8 cellular contexts compared by ENCODE assay signal in the genomic region with DNA sequence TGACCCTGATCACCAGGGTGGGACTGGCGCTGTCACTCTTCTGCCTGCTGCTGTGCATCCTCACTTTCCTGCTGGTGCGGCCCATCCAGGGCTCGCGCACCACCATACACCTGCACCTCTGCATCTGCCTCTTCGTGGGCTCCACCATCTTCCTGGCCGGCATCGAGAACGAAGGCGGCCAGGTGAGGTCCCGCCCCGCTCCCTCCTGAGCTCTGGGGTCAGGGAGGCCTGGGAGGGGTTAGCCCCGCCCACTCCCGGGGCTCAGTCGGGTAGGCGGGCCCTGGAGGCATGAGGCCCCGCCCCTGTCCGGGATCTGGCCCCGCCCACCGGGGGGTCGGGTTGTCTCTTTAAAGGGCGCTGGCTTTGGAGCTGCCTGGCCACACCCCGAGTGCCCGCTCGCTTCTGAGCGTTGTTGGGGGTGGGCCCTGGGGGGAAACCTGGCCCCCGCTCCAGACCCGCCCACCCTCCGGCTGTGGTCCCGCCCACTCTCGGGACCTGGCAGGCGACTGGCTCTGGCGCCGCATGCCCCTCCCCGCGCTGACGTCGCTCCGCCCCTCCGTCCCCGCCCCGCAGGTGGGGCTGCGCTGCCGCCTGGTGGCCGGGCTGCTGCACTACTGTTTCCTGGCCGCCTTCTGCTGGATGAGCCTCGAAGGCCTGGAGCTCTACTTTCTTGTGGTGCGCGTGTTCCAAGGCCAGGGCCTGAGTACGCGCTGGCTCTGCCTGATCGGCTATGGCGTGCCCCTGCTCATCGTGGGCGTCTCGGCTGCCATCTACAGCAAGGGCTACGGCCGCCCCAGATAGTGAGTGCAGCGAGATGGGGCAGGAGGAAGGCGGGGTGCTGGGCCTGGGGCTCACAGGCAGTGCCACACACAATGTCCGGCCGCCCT. TPM values are rescaled to one million over a fixed set of nuclear protein-coding genes. Genes with fewer than 3 reads are reported as not detected.
DNase-seq lines count a peak whose midpoint lies in the region; ATAC-seq and TF ChIP-seq lines count a peak whose summit lies in the region.

No MANE protein-coding gene starts in this region.

- no peaks in the 10 kb centered on the region for H3K27me3 ChIP-seq in CD8-positive, alpha-beta T cell (ENCODE audit: insufficient read depth, low read length)

- peaks cover 84% of the 10 kb centered on the region for H3K36me3 ChIP-seq in CD8-positive, alpha-beta T cell (ENCODE audit: insufficient read depth, low read length)

- no peaks in the 10 kb centered on the region for H3K9me3 ChIP-seq in CD8-positive, alpha-beta T cell (ENCODE audit: low read length)

- intact Hi-C loops in CD8-positive, alpha-beta T cell (cut with DNase I, micrococcal nuclease): loop anchor here (1.0 to 2.0 kb wide), 7 partner anchors 23 to 525 kb away; a partner anchor contains a TSS

- peaks cover 37% of the 10 kb centered on the region for H3K4me1 ChIP-seq in CD8-positive, alpha-beta T cell (ENCODE audit: insufficient read depth, low read length)

- TF ChIP-seq CTCF in CD8-positive, alpha-beta T cell (IDR thresholded peaks at IDR 0.05): peak; percentile 91
- TF ChIP-seq CTCF in GM20000 (IDR thresholded peaks at IDR 0.05; ENCODE audit: extremely low read depth, missing control alignments) (peak; percentile 81), RWPE1 (conservative IDR thresholded peaks at IDR 0.05; ENCODE audit: low read depth) (peak; percentile 97), fibroblast of villous mesenchyme (IDR thresholded peaks at IDR 0.05; ENCODE audit: insufficient read depth, low read depth, low read length) (peak; percentile 60), neural crest cell (conservative IDR thresholded peaks at IDR 0.05) (peak; percentile 98)

- peak overlapping the region; percentile 19 for H3K27ac ChIP-seq in CD8-positive, alpha-beta T cell (ENCODE audit: low read depth, low read length)
- peak overlapping the region; percentile 70 for H3K27ac ChIP-seq in RWPE1

- CTCF ChIA-PET in CD8-positive, alpha-beta T cell (lab: Charles Lee): interaction anchor here (0.6 to 14.6 kb wide), 30 partner anchors 9 to 611 kb away, joined by 3 to 218 read pairs (median 6); a partner anchor contains a TSS
- CTCF ChIA-PET in RWPE1 (lab: Yijun Ruan, JAX): interaction anchor here (0.6 to 2.2 kb wide), 13 partner anchors 9 to 989 kb away, joined by 3 to 8 read pairs (median 3); no protein-coding TSS in a partner anchor

- ATAC-seq in CD8-positive, alpha-beta T cell: peak; percentile 83
- peak; percentile 70 for ATAC-seq in stimulated activated naive CD8-positive, alpha-beta T cell treated with anti-CD3 and anti-CD28 coated beads, Interleukin-15, amount 100 ng/mL, for 72 hours

- peaks cover 88% of the 10 kb centered on the region for H3K36me3 Mint-ChIP-seq in CD8-positive, alpha-beta T cell
- H3K36me3 Mint-ChIP-seq in neural crest cell (ENCODE audit: low read depth): peaks cover 2% of the 10 kb centered on the region

- no peak overlapping the region for H3K4me3 ChIP-seq in CD8-positive, alpha-beta T cell (ENCODE audit: low read depth, low read length)
- no peak overlapping the region for H3K4me3 ChIP-seq in fibroblast of villous mesenchyme (ENCODE audit: low read depth, low read length)

- TF ChIP-seq EP300 in Ishikawa (IDR thresholded peaks at IDR 0.05; ENCODE audit: borderline replicate concordance): no peak

- H3K9me3 Mint-ChIP-seq in CD8-positive, alpha-beta T cell: no peaks in the 10 kb centered on the region
- H3K9me3 Mint-ChIP-seq in neural crest cell: no peaks in the 10 kb centered on the region
- peaks cover 0 to 5% of the 10 kb centered on the region in 2 donors for H3K9me3 Mint-ChIP-seq in stimulated activated naive CD8-positive, alpha-beta T cell treated with anti-CD3 and anti-CD28 coated beads, Interleukin-15, amount 100 ng/mL, for 72 hours

- POLR2A ChIA-PET in CD8-positive, alpha-beta T cell (lab: Charles Lee): interaction anchor here (0.7 to 3.8 kb wide), 14 partner anchors 10 to 67 kb away, joined by 3 to 15 read pairs (median 4); a partner anchor contains a TSS
- POLR2A ChIA-PET in RWPE1 (lab: Yijun Ruan, JAX; ENCODE audit: low non-redundant PET): interaction anchor here (0.6 kb wide), 1 partner anchor 20 kb away, joined by 7 read pairs; no protein-coding TSS in a partner anchor

- H3K27ac Mint-ChIP-seq in CD8-positive, alpha-beta T cell: peak overlapping the region; percentile 71
- peak overlapping the region; percentile 67 for H3K27ac Mint-ChIP-seq in neural crest cell (ENCODE audit: unreplicated experiment)
- H3K27ac Mint-ChIP-seq in stimulated activated naive CD8-positive, alpha-beta T cell treated with anti-CD3 and anti-CD28 coated beads, Interleukin-15, amount 100 ng/mL, for 72 hours: peak overlapping the region in 1 of 2 donors; percentile 92

- no peaks in the 10 kb centered on the region for H3K27me3 Mint-ChIP-seq in CD8-positive, alpha-beta T cell (ENCODE audit: low read depth)
- no peaks in the 10 kb centered on the region for H3K27me3 Mint-ChIP-seq in neural crest cell (ENCODE audit: low read depth)
- no peaks in the 10 kb centered on the region for H3K27me3 Mint-ChIP-seq in stimulated activated naive CD8-positive, alpha-beta T cell treated with anti-CD3 and anti-CD28 coated beads, Interleukin-15, amount 100 ng/mL, for 72 hours

- no peak overlapping the region for H3K4me3 Mint-ChIP-seq in CD8-positive, alpha-beta T cell
- H3K4me3 Mint-ChIP-seq in neural crest cell: peak overlapping the region; percentile 77
- peak overlapping the region in 1 of 2 donors; percentile 66 for H3K4me3 Mint-ChIP-seq in stimulated activated naive CD8-positive, alpha-beta T cell treated with anti-CD3 and anti-CD28 coated beads, Interleukin-15, amount 100 ng/mL, for 72 hours

- H3K4me1 Mint-ChIP-seq in CD8-positive, alpha-beta T cell (ENCODE audit: low read depth): peaks cover 22% of the 10 kb centered on the region
- peaks cover 7% of the 10 kb centered on the region for H3K4me1 Mint-ChIP-seq in neural crest cell
- peaks cover 68% of the 10 kb centered on the region for H3K4me1 Mint-ChIP-seq in stimulated activated naive CD8-positive, alpha-beta T cell treated with anti-CD3 and anti-CD28 coated beads, Interleukin-15, amount 100 ng/mL, for 72 hours

- TF ChIP-seq RAD21 in Ishikawa (IDR thresholded peaks at IDR 0.05; ENCODE audit: low read depth): peak; percentile 88

- peak; percentile 75 to 95 (median 86) for DNase-seq in CD8-positive, alpha-beta T cell
- DNase-seq in GM20000 (ENCODE audit: low spot score) (peak; percentile 98), RWPE1 (ENCODE audit: low spot score) (peak; percentile 95), fibroblast of villous mesenchyme (ENCODE audit: low read depth) (peak; percentile 87), neural crest cell (ENCODE audit: low read depth, low spot score) (peak; percentile 97)
- DNase-seq in activated effector memory CD4-positive, alpha-beta T cell treated with Interleukin-2 at 50 U/mL for 16 hours: peak; percentile 80
- peak; percentile 93 to 98 for DNase-seq in stimulated activated naive CD8-positive, alpha-beta T cell treated with anti-CD3 and anti-CD28 coated beads, Interleukin-15, amount 100 ng/mL, for 72 hours

TF ChIP-seq in Ishikawa, 13 proteins besides CTCF, POLR2A, EP300 and RAD21:
- TF ChIP-seq, protein P1, sequence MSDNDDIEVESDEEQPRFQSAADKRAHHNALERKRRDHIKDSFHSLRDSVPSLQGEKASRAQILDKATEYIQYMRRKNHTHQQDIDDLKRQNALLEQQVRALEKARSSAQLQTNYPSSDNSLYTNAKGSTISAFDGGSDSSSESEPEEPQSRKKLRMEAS (IDR thresholded peaks at IDR 0.05): peak; percentile 84
- no peak for TF ChIP-seq TEAD4 (IDR thresholded peaks at IDR 0.05)
- TF ChIP-seq, protein P2, sequence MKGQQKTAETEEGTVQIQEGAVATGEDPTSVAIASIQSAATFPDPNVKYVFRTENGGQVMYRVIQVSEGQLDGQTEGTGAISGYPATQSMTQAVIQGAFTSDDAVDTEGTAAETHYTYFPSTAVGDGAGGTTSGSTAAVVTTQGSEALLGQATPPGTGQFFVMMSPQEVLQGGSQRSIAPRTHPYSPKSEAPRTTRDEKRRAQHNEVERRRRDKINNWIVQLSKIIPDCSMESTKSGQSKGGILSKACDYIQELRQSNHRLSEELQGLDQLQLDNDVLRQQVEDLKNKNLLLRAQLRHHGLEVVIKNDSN (IDR thresholded peaks at IDR 0.05): 0 out of 2 replicates have a peak, but pooled peaks have one; percentile 32
- TF ChIP-seq CREB1 (IDR thresholded peaks at IDR 0.05; ENCODE audit: low read depth): 0 out of 2 replicates have a peak, but pooled peaks have one; percentile 55

RNA-seq across cellular contexts. Expression of a gene that starts 13.1 kb away (rescaled TPM):
- 100 to 1,000 TPM; 342 to 372 TPM for total RNA-seq in CD8-positive, alpha-beta T cell
- 56.6 and 63.8 TPM in 2 replicates for total RNA-seq in fibroblast of villous mesenchyme
- total RNA-seq in neural crest cell: 131 and 132 TPM in 2 replicates

RNA-seq across cellular contexts. Expression of a gene that starts 24.8 kb away (rescaled TPM):
- total RNA-seq in CD8-positive, alpha-beta T cell: 100 to 1,000 TPM; 822 to 834 TPM
- total RNA-seq in fibroblast of villous mesenchyme (40.9 and 48.4 TPM in 2 replicates), neural crest cell (0.91 and 1.4 TPM in 2 replicates)

RNA-seq across cellular contexts. Expression of a gene that starts 27.1 kb away (rescaled TPM):
- 100 to 1,000 TPM; 152 to 158 TPM for total RNA-seq in CD8-positive, alpha-beta T cell
- total RNA-seq in fibroblast of villous mesenchyme: 127 and 207 TPM in 2 replicates
- 118 and 126 TPM in 2 replicates for total RNA-seq in neural crest cell

Comparison
In these comparisons a context has a peak if more than half of its experiments do, and no peak if none do; other contexts are left out.
1. RNA of a gene that starts 24.8 kb away (total RNA-seq): 822 to 834 TPM in CD8-positive, alpha-beta T cell and 40.9 to 48.4 TPM in fibroblast of villous mesenchyme; 0.91 to 1.4 TPM in neural crest cell; every median in the first group is over 10 times any median in the second.
2. Peak in every context shown above with its lines, with median percentiles within 50 percentile points of each other: DNase-seq and CTCF ChIP-seq.